Comparison of ENCODE assay signal across 13 cellular contexts in genomic region chrX:136783159-136783558, GRCh38.
"Had no signal": no experiment of that assay in that cellular context is flagged by ENCODE, and none has a peak within 500 bp of the region (broad histone marks: within the 10 kb centered on the region; RNA-seq: fewer than 3 reads in every experiment).

No MANE protein-coding gene starts in this region.

- H3K27me3 Mint-ChIP-seq: stimulated activated naive CD8-positive, alpha-beta T cell treated with anti-CD3 and anti-CD28 coated beads, Interleukin-15, amount 100 ng/mL, for 72 hours had no signal

- H3K9me3 Mint-ChIP-seq: activated T-cell treated with anti-CD3 and anti-CD28 coated beads, Interleukin-2, amount 50 U/mL, for 4 hours; stimulated activated naive CD8-positive, alpha-beta T cell treated with anti-CD3 and anti-CD28 coated beads, Interleukin-15, amount 100 ng/mL, for 72 hours had no signal

- ATAC-seq: activated T-cell treated with anti-CD3 and anti-CD28 coated beads, Interleukin-2, amount 50 U/mL, for 4 hours; left ventricle myocardium superior; sciatic nerve; stimulated activated naive CD8-positive, alpha-beta T cell treated with anti-CD3 and anti-CD28 coated beads, Interleukin-15, amount 100 ng/mL, for 72 hours had no signal

- DNase-seq: activated CD4-positive, CD25-positive, alpha-beta regulatory T cell treated with anti-CD3 and anti-CD28 coated beads, Interleukin-2, amount 50 U/mL, for 72 hours; activated gamma-delta T cell treated with Interleukin-2 at 50 U/mL for 16 hours; activated T-cell treated with anti-CD3 and anti-CD28 coated beads, Interleukin-2, amount 50 U/mL, for 4 hours; central memory CD4-positive, alpha-beta T cell; cortex of kidney; effector memory CD4-positive, alpha-beta T cell; head of caudate nucleus; kidney glomerular epithelial cell; left ventricle myocardium superior; stimulated activated naive CD8-positive, alpha-beta T cell treated with anti-CD3 and anti-CD28 coated beads, Interleukin-15, amount 100 ng/mL, for 72 hours; testis; upper lobe of left lung had no signal

- H3K4me3 Mint-ChIP-seq: activated T-cell treated with anti-CD3 and anti-CD28 coated beads, Interleukin-2, amount 50 U/mL, for 4 hours had no signal
